20 cellular contexts compared by ENCODE assay signal in genomic region chr4:172411180-172411579, GRCh38.
"Had no signal": no experiment of that assay in that cellular context is flagged by ENCODE, and none has a peak within 500 bp of the region (broad histone marks: within the 10 kb centered on the region; RNA-seq: fewer than 3 reads in every experiment).

No MANE protein-coding gene starts in this region.

- H3K4me1 Mint-ChIP-seq: memory B cell, nephron had no signal

- H3K9me3 ChIP-seq: adrenal gland, colonic mucosa, esophagus muscularis mucosa, neutrophil, ovary, prostate gland, spleen, thyroid gland had no signal

- H3K4me3 ChIP-seq: adrenal gland, colonic mucosa, dorsolateral prefrontal cortex, esophagus muscularis mucosa, ovary, prostate gland, spleen, thyroid gland had no signal

- H3K27me3 Mint-ChIP-seq: activated naive CD8-positive, alpha-beta T cell; effector memory CD8-positive, alpha-beta T cell; memory B cell had no signal

- ATAC-seq: activated CD8-positive, alpha-beta T cell treated with anti-CD3 and anti-CD28 coated beads, Interleukin-2, amount 10 ng/mL, durations not matched to agents 7 days and 5 days; effector memory CD8-positive, alpha-beta T cell; stimulated activated naive CD8-positive, alpha-beta T cell treated with anti-CD3 and anti-CD28 coated beads, Interleukin-15, Interleukin-2, amounts not matched to agents 100 U/mL and 50 U/mL, for 24 hours had no signal

- DNase-seq: activated CD4-positive, alpha-beta T cell treated with anti-CD3 and anti-CD28 coated beads for 1 hour; activated CD4-positive, alpha-beta T cell treated with anti-CD3 and anti-CD28 coated beads, Interleukin-2, amount 50 U/mL, for 1 hour; activated CD8-positive, alpha-beta T cell treated with anti-CD3 and anti-CD28 coated beads, Interleukin-2, amount 10 ng/mL, durations not matched to agents 7 days and 5 days; adrenal gland; colonic mucosa; dorsolateral prefrontal cortex; effector memory CD8-positive, alpha-beta T cell; hippocampal formation; ovary; spleen; stimulated activated CD4-positive, alpha-beta T cell treated with anti-CD3 and anti-CD28 coated beads, Interleukin-4, amount 100 ng/mL, for 24 hours; stimulated activated naive CD8-positive, alpha-beta T cell treated with anti-CD3 and anti-CD28 coated beads, Interleukin-15, Interleukin-2, amounts not matched to agents 100 U/mL and 50 U/mL, for 24 hours; thyroid gland had no signal

- H3K27ac ChIP-seq: adrenal gland, colonic mucosa, dorsolateral prefrontal cortex, esophagus muscularis mucosa, neutrophil, ovary, prostate gland, spleen, thyroid gland had no signal

- H3K27ac Mint-ChIP-seq: activated CD8-positive, alpha-beta T cell treated with anti-CD3 and anti-CD28 coated beads, Interleukin-2, amount 10 ng/mL, durations not matched to agents 7 days and 5 days; activated naive CD8-positive, alpha-beta T cell; activated T-helper 1 cell treated with anti-CD3 and anti-CD28 coated beads, Interleukin-12 subunit alpha, Interleukin-12 subunit beta, Interleukin-2, Interleukin-4 antibody, amounts not matched to agents 30 ng/mL and 10 ng/mL and 1 ng/mL, durations not matched to agents 14 hours and 24 hours and 36 hours; effector memory CD8-positive, alpha-beta T cell; memory B cell; nephron had no signal

- H3K4me1 ChIP-seq: adrenal gland, colonic mucosa, esophagus muscularis mucosa, prostate gland, spleen, thyroid gland had no signal

- H3K9me3 Mint-ChIP-seq: activated T-helper 1 cell treated with anti-CD3 and anti-CD28 coated beads, Interleukin-12 subunit alpha, Interleukin-12 subunit beta, Interleukin-2, Interleukin-4 antibody, amounts not matched to agents 30 ng/mL and 10 ng/mL and 1 ng/mL, durations not matched to agents 14 hours and 24 hours and 36 hours; memory B cell; nephron had no signal

- H3K27me3 ChIP-seq: adrenal gland, colonic mucosa, dorsolateral prefrontal cortex, esophagus muscularis mucosa, neutrophil, ovary, spleen, thyroid gland had no signal

- H3K4me3 Mint-ChIP-seq: activated CD8-positive, alpha-beta T cell treated with anti-CD3 and anti-CD28 coated beads, Interleukin-2, amount 10 ng/mL, durations not matched to agents 7 days and 5 days; activated naive CD8-positive, alpha-beta T cell; activated T-helper 1 cell treated with anti-CD3 and anti-CD28 coated beads, Interleukin-12 subunit alpha, Interleukin-12 subunit beta, Interleukin-2, Interleukin-4 antibody, amounts not matched to agents 30 ng/mL and 10 ng/mL and 1 ng/mL, durations not matched to agents 14 hours and 24 hours and 36 hours; effector memory CD8-positive, alpha-beta T cell; memory B cell; nephron had no signal

- H3K36me3 ChIP-seq: adrenal gland, colonic mucosa, esophagus muscularis mucosa, neutrophil, ovary, prostate gland, spleen, thyroid gland had no signal

- H3K36me3 Mint-ChIP-seq: activated naive CD8-positive, alpha-beta T cell; memory B cell had no signal
